Comparison of ENCODE assay signal across 29 cellular contexts in the genomic region with DNA sequence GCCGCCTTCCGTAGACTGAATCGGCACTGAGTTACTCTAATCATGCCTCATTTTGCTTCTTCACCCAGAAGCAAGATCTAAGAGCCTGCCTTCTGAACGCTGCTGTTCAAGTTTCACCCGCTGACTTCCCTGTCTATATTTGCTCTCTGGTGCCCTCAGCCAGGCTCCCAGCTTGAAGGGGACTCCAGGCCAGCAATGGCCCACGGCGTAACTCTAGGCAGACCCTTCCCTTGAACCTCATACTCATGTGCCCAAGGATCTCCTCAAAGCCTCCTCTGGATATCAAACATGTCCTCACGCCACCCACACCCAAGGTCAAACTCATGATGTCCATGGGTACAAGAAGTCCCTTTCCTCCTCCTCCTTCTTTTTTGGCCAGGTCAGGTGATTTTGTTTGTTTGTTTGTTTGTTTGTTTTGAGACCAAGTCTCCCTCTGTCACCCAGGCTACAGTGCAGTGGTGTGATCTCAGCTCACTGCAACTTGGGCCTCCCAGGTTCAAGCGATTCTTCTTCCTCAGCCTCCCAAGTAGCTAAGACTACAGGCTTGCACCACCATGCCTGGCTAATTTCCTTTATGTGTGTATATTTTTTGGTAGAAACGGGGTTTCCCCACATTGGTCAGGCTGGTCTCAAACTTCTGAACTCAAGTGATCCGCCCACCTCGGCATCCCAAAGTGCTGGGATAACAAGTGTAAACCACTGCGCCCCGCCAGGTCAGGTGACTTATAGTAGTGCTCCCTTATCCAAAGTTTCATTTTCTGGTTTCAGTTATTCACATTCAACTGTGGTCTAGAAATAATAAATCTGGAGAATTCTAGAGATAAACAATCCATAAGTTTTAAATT.
A peak's percentile ranks its signal among the peaks of the same experiment; 100 is the strongest.
DNase-seq lines count a peak whose midpoint lies in the region; ATAC-seq and TF ChIP-seq lines count a peak whose summit lies in the region.
"Had no signal": no experiment of that assay in that cellular context is flagged by ENCODE, and none has a peak within 500 bp of the region (broad histone marks: within the 10 kb centered on the region; RNA-seq: fewer than 3 reads in every experiment).

No MANE protein-coding gene starts in this region.

- WGBS in IMR-90 (ENCODE audit: extremely low coverage in 2 of 2, insufficient read length in 1 of 2), 2 experiments = 82% methylated on average over 2 of the region's 14 CpGs; no CpG with 5 or more reads in 1 of the 2 experiments

- no peak overlapping the region for H3K23ac ChIP-seq in IMR-90 (ENCODE audit: low read depth, low read length)

- H3K27ac Mint-ChIP-seq in dendritic cell treated with granulocyte-macrophage colony-stimulating factor and Interleukin-4, amounts not matched to agents 40 ng/mL and 50 ng/mL, for 4 days = peak overlapping the region; percentile 30
- peak overlapping the region; percentile 44 for H3K27ac Mint-ChIP-seq in stimulated activated effector memory CD8-positive, alpha-beta T cell treated with anti-CD3 and anti-CD28 coated beads, Interleukin-12 subunit alpha, Interleukin-12 subunit beta, amount 100 ng/mL, for 72 hours
- H3K27ac Mint-ChIP-seq: activated T-cell treated with anti-CD3 and anti-CD28 coated beads, Interleukin-2, amount 50 U/mL, for 72 hours; CD4-positive, alpha-beta T cell; type B pancreatic cell had no signal

- H2BK15ac ChIP-seq in IMR-90 (ENCODE audit: low read depth, low read length) = peak overlapping the region; percentile 59; the same call in 2 of the 3 replicates

- H3K4me2 ChIP-seq in IMR-90 (ENCODE audit: low read depth, low read length) (no peak overlapping the region), PC-3 (ENCODE audit: low read length) (no peak overlapping the region), Karpas-422 (ENCODE audit: low read depth, low read length, poor library complexity, severe bottlenecking) (no peak overlapping the region)
- H3K4me2 ChIP-seq: A549 had no signal

- no peak overlapping the region for H2AFZ ChIP-seq in IMR-90 (replicated peaks; ENCODE audit: low read length, poor library complexity)
- H2AFZ ChIP-seq in PC-3 (ENCODE audit: low read length) = no peak overlapping the region
- H2AFZ ChIP-seq in Karpas-422 (ENCODE audit: low read length) = no peak overlapping the region

- BruUV-seq in IMR-90 (replicated peaks; lab: Mats Ljungman, UMichigan) (no TSS peak), PC-3 (replicated peaks; lab: Mats Ljungman, UMichigan) (no TSS peak)

- peak overlapping the region; percentile 59; the same call in 1 of the 2 replicates for H4K91ac ChIP-seq in IMR-90 (ENCODE audit: insufficient read depth, low read depth, low read length)

- no peak overlapping the region for H3K56ac ChIP-seq in IMR-90 (ENCODE audit: extremely low read depth, insufficient read depth, low read length)

- H4K8ac ChIP-seq in IMR-90 (ENCODE audit: low read depth in 2 of 2, low read length in 2 of 2) = peak overlapping the region; percentile 7 to 38; a peak in 1 of 4 replicates

- no peaks in the 10 kb centered on the region for H3K27me3 ChIP-seq in IMR-90 (ENCODE audit: control insufficient read depth, insufficient read depth, low read length)
- H3K27me3 ChIP-seq in PC-3 (ENCODE audit: low read length) = no peaks in the 10 kb centered on the region
- H3K27me3 ChIP-seq in Karpas-422 (ENCODE audit: low read length) = no peaks in the 10 kb centered on the region
- H3K27me3 ChIP-seq: breast epithelium, gastrocnemius medialis, pancreas had no signal

- no peak for TF ChIP-seq RAD21 in IMR-90 (IDR thresholded peaks at IDR 0.05; ENCODE audit: low read length)

- peaks cover 71% of the 10 kb centered on the region for H3K4me1 Mint-ChIP-seq in dendritic cell treated with granulocyte-macrophage colony-stimulating factor and Interleukin-4, amounts not matched to agents 40 ng/mL and 50 ng/mL, for 4 days (ENCODE audit: low read depth)
- H3K4me1 Mint-ChIP-seq in stimulated activated effector memory CD8-positive, alpha-beta T cell treated with anti-CD3 and anti-CD28 coated beads, Interleukin-12 subunit alpha, Interleukin-12 subunit beta, amount 100 ng/mL, for 72 hours = peaks cover 79% of the 10 kb centered on the region

- H3K36me3 ChIP-seq in IMR-90 (ENCODE audit: control insufficient read depth, insufficient read depth, low read length) (no peaks in the 10 kb centered on the region), PC-3 (ENCODE audit: low read depth, low read length) (no peaks in the 10 kb centered on the region), Karpas-422 (ENCODE audit: insufficient read depth, low read length) (no peaks in the 10 kb centered on the region)
- H3K36me3 ChIP-seq: breast epithelium, gastrocnemius medialis, pancreas had no signal

- H3K9me3 Mint-ChIP-seq in dendritic cell treated with granulocyte-macrophage colony-stimulating factor and Interleukin-4, amounts not matched to agents 40 ng/mL and 50 ng/mL, for 4 days = no peaks in the 10 kb centered on the region
- H3K9me3 Mint-ChIP-seq in stimulated activated effector memory CD8-positive, alpha-beta T cell treated with anti-CD3 and anti-CD28 coated beads, Interleukin-12 subunit alpha, Interleukin-12 subunit beta, amount 100 ng/mL, for 72 hours = no peaks in the 10 kb centered on the region
- H3K9me3 Mint-ChIP-seq: CD4-positive, alpha-beta T cell; T-cell had no signal

- no peak overlapping the region for H2BK5ac ChIP-seq in IMR-90 (ENCODE audit: low read depth, low read length, poor library complexity, severe bottlenecking)

- peak overlapping the region; percentile 98 for H2BK20ac ChIP-seq in IMR-90 (ENCODE audit: low read depth, low read length)

- H3K4me1 ChIP-seq in IMR-90 (ENCODE audit: control insufficient read depth, insufficient read depth, low read length) (peaks cover 29% of the 10 kb centered on the region), PC-3 (ENCODE audit: insufficient read depth, low read length) (peaks cover 23% of the 10 kb centered on the region), Karpas-422 (ENCODE audit: low read length) (peaks cover 3% of the 10 kb centered on the region)

- peaks cover 0 to 17% of the 10 kb centered on the region in 2 experiments; a peak in 3 of 4 replicates for H3K79me1 ChIP-seq in IMR-90 (ENCODE audit: low read depth in 1 of 2, low read length in 2 of 2)

- peak; percentile 68 for DNase-seq in activated CD4-positive, alpha-beta T cell treated with anti-CD3 and anti-CD28 coated beads for 48 hours
- DNase-seq in activated CD4-positive, alpha-beta T cell treated with anti-CD3 and anti-CD28 coated beads for 1 hour = no peak
- DNase-seq in IMR-90 = peak; percentile 57
- DNase-seq in stimulated activated effector memory CD8-positive, alpha-beta T cell treated with anti-CD3 and anti-CD28 coated beads, Interleukin-12 subunit alpha, Interleukin-12 subunit beta, amount 100 ng/mL, for 72 hours (ENCODE audit: low spot score in 2 of 2) = peak in 1 of 2 donors; percentile 44
- no peak for DNase-seq in PC-3
- no peak for DNase-seq in NCI-H510A (lab: John Stamatoyannopoulos, UW)
- no peak for DNase-seq in Karpas-422
- DNase-seq: activated naive CD4-positive, alpha-beta T cell treated with anti-CD3 and anti-CD28 coated beads, Interleukin-2, amount 50 U/mL, for 16 hours; activated T-cell treated with anti-CD3 and anti-CD28 coated beads, Interleukin-2, amount 50 U/mL, for 72 hours; anterior cingulate cortex; CD4-positive, alpha-beta T cell; DMS79 treated with DMSO at 0.1 percent for 48 hours; gastrocnemius medialis; GDM1; KBM-7; left cardiac atrium; mammary epithelial cell; mucosa of descending colon; NCI-H1092 treated with DMSO at 0.1 percent for 48 hours; NCI-H1694 treated with DMSO at 0.1 percent for 48 hours; NCI-H446 treated with DMSO at 0.1 percent for 48 hours; pancreas; T-cell had no signal

- H3K4ac ChIP-seq in IMR-90 (ENCODE audit: low read depth, low read length) = peak overlapping the region; percentile 98

- H3K9me1 ChIP-seq in IMR-90 (ENCODE audit: insufficient read depth, low read length) = peaks cover 25% of the 10 kb centered on the region

- no peaks in the 10 kb centered on the region for H4K20me1 ChIP-seq in IMR-90 (ENCODE audit: insufficient read depth, low read length)
- no peaks in the 10 kb centered on the region for H4K20me1 ChIP-seq in PC-3 (ENCODE audit: low read length)
- no peaks in the 10 kb centered on the region for H4K20me1 ChIP-seq in Karpas-422 (ENCODE audit: insufficient read depth, low read depth, low read length)

- peaks cover 25% of the 10 kb centered on the region for H3K27me3 Mint-ChIP-seq in dendritic cell treated with granulocyte-macrophage colony-stimulating factor and Interleukin-4, amounts not matched to agents 40 ng/mL and 50 ng/mL, for 4 days

- dilution Hi-C loops in IMR-90 (cut with HindIII; ENCODE audit: low sequenced_read_pairs, unreplicated experiment) = no loop called here

- no peak overlapping the region for H3K9ac ChIP-seq in IMR-90 (ENCODE audit: low read depth, low read length)
- no peak overlapping the region for H3K9ac ChIP-seq in PC-3 (ENCODE audit: low read length)
- H3K9ac ChIP-seq in Karpas-422 (ENCODE audit: low read length) = no peak overlapping the region

- no peak for TF ChIP-seq CTCF in IMR-90 (conservative IDR thresholded peaks at IDR 0.05; ENCODE audit: low read depth, low read length)
- no peak for TF ChIP-seq CTCF in PC-3 (conservative IDR thresholded peaks at IDR 0.05; ENCODE audit: low read depth, low read length)

- TF ChIP-seq POLR2A in IMR-90 (IDR thresholded peaks at IDR 0.05; ENCODE audit: low read depth, low read length) = no peak

- H4K5ac ChIP-seq in IMR-90 (ENCODE audit: low read depth, low read length) = peak overlapping the region; percentile 14; the same call in 1 of the 2 replicates

- no peak overlapping the region for H3K4me3 Mint-ChIP-seq in dendritic cell treated with granulocyte-macrophage colony-stimulating factor and Interleukin-4, amounts not matched to agents 40 ng/mL and 50 ng/mL, for 4 days
- H3K4me3 Mint-ChIP-seq in stimulated activated effector memory CD8-positive, alpha-beta T cell treated with anti-CD3 and anti-CD28 coated beads, Interleukin-12 subunit alpha, Interleukin-12 subunit beta, amount 100 ng/mL, for 72 hours = no peak overlapping the region
- H3K4me3 Mint-ChIP-seq: activated T-cell treated with anti-CD3 and anti-CD28 coated beads, Interleukin-2, amount 50 U/mL, for 72 hours; CD4-positive, alpha-beta T cell; T-cell; type B pancreatic cell had no signal

- POLR2A ChIA-PET in IMR-90 (lab: Charles Lee; ENCODE audit: unreplicated experiment) = no interaction called here
- POLR2A ChIA-PET in PC-3 (lab: Charles Lee; ENCODE audit: unreplicated experiment) = no interaction called here

- no peak overlapping the region for H2AK9ac ChIP-seq in IMR-90 (replicated peaks; ENCODE audit: low read depth, low read length, poor library complexity)

- peak overlapping the region; percentile 57 for H3K14ac ChIP-seq in IMR-90 (replicated peaks; ENCODE audit: low read depth, low read length)

- peak overlapping the region; percentile 95 for H2BK120ac ChIP-seq in IMR-90 (ENCODE audit: low read depth, low read length)

- H3K79me2 ChIP-seq in PC-3 (ENCODE audit: low read length) = no peaks in the 10 kb centered on the region
- no peaks in the 10 kb centered on the region for H3K79me2 ChIP-seq in Karpas-422 (ENCODE audit: low read length)

- no peaks in the 10 kb centered on the region for H3K36me3 Mint-ChIP-seq in dendritic cell treated with granulocyte-macrophage colony-stimulating factor and Interleukin-4, amounts not matched to agents 40 ng/mL and 50 ng/mL, for 4 days (ENCODE audit: low read depth)
- H3K36me3 Mint-ChIP-seq in stimulated activated effector memory CD8-positive, alpha-beta T cell treated with anti-CD3 and anti-CD28 coated beads, Interleukin-12 subunit alpha, Interleukin-12 subunit beta, amount 100 ng/mL, for 72 hours = no peaks in the 10 kb centered on the region
- H3K36me3 Mint-ChIP-seq: T-cell had no signal

- ATAC-seq in IMR-90 (ENCODE audit: low read depth) (no peak), PC-3 (no peak)
- ATAC-seq in stimulated activated effector memory CD8-positive, alpha-beta T cell treated with anti-CD3 and anti-CD28 coated beads, Interleukin-12 subunit alpha, Interleukin-12 subunit beta, amount 100 ng/mL, for 72 hours = no peak
- ATAC-seq: A549; activated T-cell treated with anti-CD3 and anti-CD28 coated beads, Interleukin-2, amount 50 U/mL, for 72 hours; gastrocnemius medialis; left cardiac atrium; mucosa of descending colon; pancreas; T-cell had no signal

- in situ Hi-C loops in IMR-90 (cut with MboI; ENCODE audit: low sequenced_read_pairs) = no loop called here

- intact Hi-C loops in IMR-90 (cut with micrococcal nuclease) (no loop called here), PC-3 (cut with micrococcal nuclease) (no loop called here)
- intact Hi-C loops in dendritic cell treated with granulocyte-macrophage colony-stimulating factor and Interleukin-4, amounts not matched to agents 40 ng/mL and 50 ng/mL, for 4 days (cut with micrococcal nuclease) = no loop called here

- H3F3A ChIP-seq in PC-3 (ENCODE audit: low read length, unreplicated experiment) = no peaks in the 10 kb centered on the region

- CTCF ChIA-PET in IMR-90 (lab: Yijun Ruan, JAX) = interaction anchor here (0.6 kb wide), 1 partner anchor 73 kb away, joined by 5 read pairs; no protein-coding TSS in a partner anchor
- CTCF ChIA-PET in PC-3 (lab: Charles Lee) = no interaction called here

- no peak overlapping the region for H3K4me3 ChIP-seq in IMR-90 (ENCODE audit: insufficient read depth, low read depth, low read length)
- H3K4me3 ChIP-seq in PC-3 (ENCODE audit: low read length) = no peak overlapping the region
- no peak overlapping the region for H3K4me3 ChIP-seq in Karpas-422 (ENCODE audit: low read length)
- H3K4me3 ChIP-seq: A549, breast epithelium, gastrocnemius medialis, mucosa of descending colon, pancreas, skin epidermis had no signal

- H2AK5ac ChIP-seq in IMR-90 (ENCODE audit: low read depth, low read length) = peak overlapping the region; percentile 92

- H3K27ac ChIP-seq in IMR-90 (ENCODE audit: insufficient read depth, low read length) (no peak overlapping the region), PC-3 (ENCODE audit: low read length) (no peak overlapping the region), Karpas-422 (ENCODE audit: low read length) (no peak overlapping the region)
- H3K27ac ChIP-seq: breast epithelium, gastrocnemius medialis, pancreas, RWPE1, skin epidermis had no signal

- H3K9me2 ChIP-seq in PC-3 (replicated peaks; ENCODE audit: low read length) (no peaks in the 10 kb centered on the region), Karpas-422 (replicated peaks; ENCODE audit: insufficient read depth, low read length) (no peaks in the 10 kb centered on the region)

- H3K9me3 ChIP-seq in IMR-90 (ENCODE audit: control insufficient read depth, insufficient read depth, low read length) = no peaks in the 10 kb centered on the region
- no peaks in the 10 kb centered on the region for H3K9me3 ChIP-seq in PC-3 (ENCODE audit: low read length)
- H3K9me3 ChIP-seq in Karpas-422 (ENCODE audit: low read length) = no peaks in the 10 kb centered on the region
- H3K9me3 ChIP-seq: A549, breast epithelium, gastrocnemius medialis, mucosa of descending colon, pancreas had no signal

- H3K18ac ChIP-seq in IMR-90 (ENCODE audit: low read depth, low read length) = peak overlapping the region; percentile 11

Comparison
In these comparisons a context has a peak if more than half of its experiments do, and no peak if none do; other contexts are left out.
1. DNase-seq: peak in activated CD4-positive, alpha-beta T cell treated with anti-CD3 and anti-CD28 coated beads for 48 hours (single experiment) and IMR-90 (single experiment); none in activated CD4-positive, alpha-beta T cell treated with anti-CD3 and anti-CD28 coated beads for 1 hour (single experiment), PC-3 (single experiment), NCI-H510A (single experiment) and Karpas-422 (single experiment).